Comparison of ENCODE assay signal across 1 cellular context in genomic region chr2:223654384-223654915, GRCh38.
A peak's percentile ranks its signal among the peaks of the same experiment; 100 is the strongest.
TF ChIP-seq lines count a peak whose summit lies in the region.

No MANE protein-coding gene starts in this region.

TF ChIP-seq in K562, 482 proteins besides CTCF, POLR2A, EP300 and RAD21 (continued from another document and continues in another):
- TF ChIP-seq ZC3H11A (IDR thresholded peaks at IDR 0.05; ENCODE audit: low read depth, low read length) (no peak), ZBTB34 (CRISPR knock-in tag; IDR thresholded peaks at IDR 0.05) (no peak), CTBP1 (IDR thresholded peaks at IDR 0.05; ENCODE audit: borderline replicate concordance) (peak; percentile 57; the same call in 1 of the 2 replicates), TRIM24 (IDR thresholded peaks at IDR 0.05) (peak in 1 of 2 experiments; percentile 62; a peak in 1 of 4 replicates), POLR2H (tag; IDR thresholded peaks at IDR 0.05; ENCODE audit: low read depth) (peak; percentile 64; the same call in 1 of the 2 replicates), PCBP2 (IDR thresholded peaks at IDR 0.05; ENCODE audit: low read depth, low read length, poor library complexity, severe bottlenecking) (no peak), ZNF639 (CRISPR knock-in tag; conservative IDR thresholded peaks at IDR 0.05 in 1 of 2, IDR thresholded peaks at IDR 0.05 in 1 of 2) (no peak), FOSL1 (tag; conservative IDR thresholded peaks at IDR 0.05) (peak; percentile 81), CBX8 (IDR thresholded peaks at IDR 0.05; ENCODE audit: borderline replicate concordance, extremely low read depth, low read depth, low read length, poor library complexity, severe bottlenecking) (no peak), HINFP (tag; conservative IDR thresholded peaks at IDR 0.05; ENCODE audit: low read depth) (no peak), PML (IDR thresholded peaks at IDR 0.05; ENCODE audit: low read length) (no peak), FOXO4 (CRISPR knock-in tag; IDR thresholded peaks at IDR 0.05) (no peak), SNIP1 (IDR thresholded peaks at IDR 0.05; ENCODE audit: low read depth) (no peak), DEAF1 (CRISPR knock-in tag; IDR thresholded peaks at IDR 0.05) (no peak), RCOR1 (IDR thresholded peaks at IDR 0.05; ENCODE audit: borderline replicate concordance in 1 of 2, low read depth in 2 of 2, low read length in 2 of 2) (peak in 1 of 2 experiments; percentile 28; a peak in 1 of 4 replicates), LCOR (CRISPR knock-in tag; IDR thresholded peaks at IDR 0.05) (no peak), ZNF124 (CRISPR knock-in tag; IDR thresholded peaks at IDR 0.05) (no peak), ZNF165 (CRISPR knock-in tag; IDR thresholded peaks at IDR 0.05; ENCODE audit: borderline replicate concordance) (no peak), BDP1 (IDR thresholded peaks at IDR 0.05; ENCODE audit: insufficient read depth, insufficient read length) (no peak), TEAD4 (IDR thresholded peaks at IDR 0.05; ENCODE audit: low read length) (peak; percentile 9; the same call in 1 of the 2 replicates), TEAD4 (CRISPR knock-in tag; IDR thresholded peaks at IDR 0.05; ENCODE audit: borderline replicate concordance) (no peak), SMARCA4 (IDR thresholded peaks at IDR 0.05) (0 out of 2 replicates have a peak, but pooled peaks have one; percentile 30), XRCC5 (IDR thresholded peaks at IDR 0.05; ENCODE audit: low read depth, low read length) (no peak), ZNF121 (CRISPR knock-in tag; conservative IDR thresholded peaks at IDR 0.05) (no peak), ARID1B (IDR thresholded peaks at IDR 0.05) (peak; percentile 51; the same call in 1 of the 2 replicates), ZNF282 (CRISPR knock-in tag; IDR thresholded peaks at IDR 0.05) (no peak), ZBTB43 (CRISPR knock-in tag; IDR thresholded peaks at IDR 0.05) (no peak), DPF2 (IDR thresholded peaks at IDR 0.05) (no peak; the same call in 1 of the 2 replicates), PTBP1 (IDR thresholded peaks at IDR 0.05; ENCODE audit: low read depth, low read length) (no peak), ZNF175 (CRISPR knock-in tag; IDR thresholded peaks at IDR 0.05; ENCODE audit: low read depth) (peak; percentile 65; the same call in 1 of the 2 replicates), YBX1 (IDR thresholded peaks at IDR 0.05) (no peak), ZNF785 (CRISPR knock-in tag; IDR thresholded peaks at IDR 0.05) (no peak), SRF (CRISPR knock-in tag; IDR thresholded peaks at IDR 0.05) (peak in 1 of 2 experiments; percentile 83; a peak in 1 of 4 replicates), ZNF436 (CRISPR knock-in tag; IDR thresholded peaks at IDR 0.05) (no peak), ZNF766 (CRISPR knock-in tag; conservative IDR thresholded peaks at IDR 0.05) (0 out of 2 replicates have a peak, but pooled peaks have one; percentile 30), ZBTB11 (CRISPR knock-in tag; IDR thresholded peaks at IDR 0.05) (no peak), DNMT1 (IDR thresholded peaks at IDR 0.05) (no peak), SUPT5H (IDR thresholded peaks at IDR 0.05) (no peak), HES1 (IDR thresholded peaks at IDR 0.05; ENCODE audit: low read depth) (0 out of 2 replicates have a peak, but pooled peaks have one; percentile 19), ZNF583 (CRISPR knock-in tag; IDR thresholded peaks at IDR 0.05) (no peak), PKNOX1 (IDR thresholded peaks at IDR 0.05) (peak; percentile 53), C11orf30 (IDR thresholded peaks at IDR 0.05; ENCODE audit: low read depth) (no peak), SOX6 (IDR thresholded peaks at IDR 0.05) (peak; percentile 44), ZFPM2 (CRISPR knock-in tag; IDR thresholded peaks at IDR 0.05) (no peak), ATF6 (CRISPR knock-in tag; IDR thresholded peaks at IDR 0.05) (no peak), HNRNPLL (IDR thresholded peaks at IDR 0.05; ENCODE audit: low read depth, low read length, poor library complexity, severe bottlenecking) (no peak), CEBPG (CRISPR knock-in tag; IDR thresholded peaks at IDR 0.05) (no peak), CEBPG (tag; conservative IDR thresholded peaks at IDR 0.05 in 1 of 2, IDR thresholded peaks at IDR 0.05 in 1 of 2) (peak; percentile 77 to 96), GTF2F1 (IDR thresholded peaks at IDR 0.05; ENCODE audit: low read depth, low read length) (no peak), EP400 (IDR thresholded peaks at IDR 0.05) (0 out of 2 replicates have a peak, but pooled peaks have one; percentile 22), NCOA4 (IDR thresholded peaks at IDR 0.05; ENCODE audit: partially characterized antibody) (no peak), HOXB6 (CRISPR knock-in tag; IDR thresholded peaks at IDR 0.05; ENCODE audit: borderline replicate concordance) (no peak)
